7 cellular contexts compared by ENCODE assay signal in genomic region chr14:39441805-39442204, GRCh38.
"Had no signal": no experiment of that assay in that cellular context is flagged by ENCODE, and none has a peak within 500 bp of the region (broad histone marks: within the 10 kb centered on the region; RNA-seq: fewer than 3 reads in every experiment).

No MANE protein-coding gene starts in this region.

- H3K36me3 ChIP-seq: HAP-1 had no signal

- H3K27ac ChIP-seq: GM23248 had no signal

- H3K9ac ChIP-seq: GM23248 had no signal

- H3K4me3 ChIP-seq: GM23248, HAP-1 had no signal

- DNase-seq: GM23248, H7, HFFc6, KBM-7 had no signal

- ATAC-seq: HCT116 had no signal

- H3K4me1 ChIP-seq: HAP-1 had no signal

- H3K9me3 ChIP-seq: HAP-1 had no signal

- H2AFZ ChIP-seq: GM23248 had no signal

- FAIRE-seq: HTR-8/SVneo had no signal
